ENCODE assay signal across 8 cellular contexts in the genomic region with DNA sequence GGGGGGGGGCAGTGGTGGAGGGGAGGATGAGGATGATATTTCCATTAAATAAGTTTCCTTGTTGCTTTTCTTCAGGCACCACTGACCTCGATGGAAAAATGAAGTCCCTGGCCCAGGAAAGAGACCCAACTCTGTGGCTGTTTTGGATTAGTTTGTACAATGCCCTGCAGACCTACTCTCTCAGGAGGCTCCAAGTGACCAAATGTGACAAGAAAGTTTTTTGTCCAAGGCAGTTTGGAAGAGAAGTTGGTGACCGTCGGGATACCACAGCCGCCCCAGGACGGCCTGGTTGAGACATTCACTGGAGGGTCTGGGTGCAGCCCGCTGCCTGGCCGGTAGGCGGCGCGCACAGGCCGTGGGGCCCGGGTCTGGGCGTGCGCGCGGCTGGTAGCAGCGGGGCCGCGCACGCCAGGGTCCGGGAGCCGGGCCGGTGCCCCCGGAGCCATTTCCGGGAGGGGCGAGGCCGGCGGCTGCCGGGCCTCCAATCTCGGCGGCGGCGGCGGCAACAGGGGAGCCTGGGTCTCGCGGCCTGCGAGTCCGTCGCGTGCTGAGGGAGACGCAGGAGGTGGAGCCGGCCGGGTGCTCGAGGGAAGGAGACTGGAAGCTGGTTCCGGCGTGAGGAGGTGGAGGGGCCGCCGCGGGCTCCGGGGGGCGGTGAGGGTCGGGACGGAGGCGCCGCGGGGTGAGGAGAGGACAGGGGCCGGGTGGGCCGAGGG. TPM values are rescaled to one million over a fixed set of nuclear protein-coding genes. Genes with fewer than 3 reads are reported as not detected.
A peak's percentile ranks its signal among the peaks of the same experiment; 100 is the strongest.
DNase-seq lines count a peak whose midpoint lies in the region; ATAC-seq and TF ChIP-seq lines count a peak whose summit lies in the region.

TSS of gene SGPL1 (plus strand) at position 445 of the 716 bp plus-strand sequence. CDS start 906 bp downstream, outside the sequence.

- 0 out of 2 replicates have a peak, but pooled peaks cover 2% of the 10 kb centered on the region for H3F3A ChIP-seq in DOHH2 (ENCODE audit: control insufficient read depth, insufficient read depth)

- H3K4me3 ChIP-seq in DOHH2 (ENCODE audit: low read length) (peak within 1 kb of the TSS; percentile 73), SK-N-MC (peak within 1 kb of the TSS; percentile 81), gastroesophageal sphincter (peak within 1 kb of the TSS; percentile 68 to 92)

- peak; percentile 62 to 69 for TF ChIP-seq POLR2A in gastroesophageal sphincter (IDR thresholded peaks at IDR 0.05)

- ATAC-seq in GM21576 (IDR thresholded peaks at IDR 0.05; ENCODE audit: unreplicated experiment) (peak; percentile 80), gastroesophageal sphincter (peak; percentile 92)

- peak within 1 kb of the TSS; percentile 56 for H3K27ac Mint-ChIP-seq in activated naive CD4-positive, alpha-beta T cell treated with anti-CD3 and anti-CD28 coated beads, Interleukin-2, amount 10 ng/mL, durations not matched to agents 7 days and 5 days

- H3K36me3 ChIP-seq in DOHH2 (ENCODE audit: control insufficient read depth, low read length) (peaks cover 7% of the 10 kb centered on the region; the same call in 1 of the 2 replicates), SK-N-MC (ENCODE audit: insufficient read depth, low read length) (peaks cover 3% of the 10 kb centered on the region; the same call in 1 of the 2 replicates), gastroesophageal sphincter (peaks cover 0 to 20% of the 10 kb centered on the region in 2 donors)

- 5% methylated on average over 7 of the region's 58 CpGs; no CpG with 5 or more reads in 1 of the 2 donors for WGBS in gastroesophageal sphincter (ENCODE audit: low coverage in 1 of 2), 2 donors

- H3K9me3 Mint-ChIP-seq in activated naive CD4-positive, alpha-beta T cell treated with anti-CD3 and anti-CD28 coated beads, Interleukin-2, amount 10 ng/mL, durations not matched to agents 7 days and 5 days = no peaks in the 10 kb centered on the region

- peaks cover 10% of the 10 kb centered on the region for H3K36me3 Mint-ChIP-seq in activated naive CD4-positive, alpha-beta T cell treated with anti-CD3 and anti-CD28 coated beads, Interleukin-2, amount 10 ng/mL, durations not matched to agents 7 days and 5 days

- peaks cover 12% of the 10 kb centered on the region for H3K4me1 ChIP-seq in DOHH2 (ENCODE audit: control insufficient read depth, low read length)
- peaks cover 0 to 34% (median 15%) of the 10 kb centered on the region in 3 donors for H3K4me1 ChIP-seq in gastroesophageal sphincter

- peaks cover 10% of the 10 kb centered on the region for H3K27me3 Mint-ChIP-seq in activated naive CD4-positive, alpha-beta T cell treated with anti-CD3 and anti-CD28 coated beads, Interleukin-2, amount 10 ng/mL, durations not matched to agents 7 days and 5 days

- no peaks in the 10 kb centered on the region for H3K9me3 ChIP-seq in DOHH2 (ENCODE audit: control insufficient read depth, insufficient read depth, low read length)
- no peaks in the 10 kb centered on the region for H3K9me3 ChIP-seq in SK-N-MC (ENCODE audit: low read depth, low read length)
- H3K9me3 ChIP-seq in gastroesophageal sphincter = no peaks in the 10 kb centered on the region

- H4K20me1 ChIP-seq in DOHH2 (ENCODE audit: control insufficient read depth, insufficient read depth, low read depth, low read length) = no peaks in the 10 kb centered on the region

- TF ChIP-seq EP300 in gastroesophageal sphincter (IDR thresholded peaks at IDR 0.05) = no peak

- in situ Hi-C loops in KBM-7 (cut with MboI; ENCODE audit: low pct_unique_long_range_greater_than_20kb, low sequenced_read_pairs) = loop anchor here (10.0 kb wide), 1 partner anchor 59 kb away; no protein-coding TSS in a partner anchor

- CTCF ChIA-PET in activated naive CD4-positive, alpha-beta T cell treated with anti-CD3 and anti-CD28 coated beads, Interleukin-2, amount 10 ng/mL, durations not matched to agents 7 days and 5 days (lab: Charles Lee) = interaction anchor here (1.0 to 2.8 kb wide), 4 partner anchors 18 to 87 kb away, joined by 3 to 24 read pairs (median 3); no protein-coding TSS in a partner anchor

- TF ChIP-seq CTCF in DOHH2 (IDR thresholded peaks at IDR 0.05; ENCODE audit: low read depth, low read length, poor library complexity, severe bottlenecking) (peak; percentile 85), gastroesophageal sphincter (IDR thresholded peaks at IDR 0.05) (peak; percentile 92 to 99 (median 99))

- H3K4me2 ChIP-seq in DOHH2 (ENCODE audit: low read length) = peak within 1 kb of the TSS; percentile 74

- peak within 1 kb of the TSS; percentile 80 for H3K4me3 Mint-ChIP-seq in activated naive CD4-positive, alpha-beta T cell treated with anti-CD3 and anti-CD28 coated beads, Interleukin-2, amount 10 ng/mL, durations not matched to agents 7 days and 5 days

- H3K9me2 ChIP-seq in DOHH2 (replicated peaks; ENCODE audit: control insufficient read depth, low read length) = no peaks in the 10 kb centered on the region

- peaks cover 7% of the 10 kb centered on the region for H3K79me2 ChIP-seq in DOHH2 (ENCODE audit: control insufficient read depth, low read length)

- H3K27me3 ChIP-seq in DOHH2 (ENCODE audit: control insufficient read depth, low read length) (no peaks in the 10 kb centered on the region), gastroesophageal sphincter (no peaks in the 10 kb centered on the region)

- H3K27ac ChIP-seq in DOHH2 (ENCODE audit: low read depth, low read length) (no peak within 1 kb of the TSS), SK-N-MC (0 out of 2 replicates have a peak within 1 kb of the TSS, but pooled peaks have one; percentile 64), gastroesophageal sphincter (peak within 1 kb of the TSS; percentile 81 to 98 (median 95)), substantia nigra (ENCODE audit: low read depth, low read length, poor library complexity, severe bottlenecking) (peak within 1 kb of the TSS; percentile 60)

- peak within 1 kb of the TSS; percentile 70 for H3K9ac ChIP-seq in SK-N-MC (ENCODE audit: insufficient read length)

- H3K4me1 Mint-ChIP-seq in activated naive CD4-positive, alpha-beta T cell treated with anti-CD3 and anti-CD28 coated beads, Interleukin-2, amount 10 ng/mL, durations not matched to agents 7 days and 5 days = peaks cover 22% of the 10 kb centered on the region

- DNase-seq in KBM-7 (peak; percentile 84), SK-N-MC (ENCODE audit: low read depth, low spot score) (no peak), nucleus accumbens (lab: John Stamatoyannopoulos, UW) (peak in 52 of 56 donors; percentile 9 to 90 (median 64)), substantia nigra (lab: John Stamatoyannopoulos, UW) (peak in 46 of 49 donors; percentile 15 to 90 (median 67))
- DNase-seq in activated naive CD4-positive, alpha-beta T cell treated with anti-CD3 and anti-CD28 coated beads, Interleukin-2, amount 10 ng/mL, durations not matched to agents 7 days and 5 days = peak; percentile 83

RNA-seq across cellular contexts. Expression of gene SGPL1, which starts in this region (rescaled TPM):
- 10 to 100 TPM; 23.0 to 28.1 (median 24.4) TPM for total RNA-seq in gastroesophageal sphincter
